ENCODE assay signal across 1 cellular context in the genomic region with DNA sequence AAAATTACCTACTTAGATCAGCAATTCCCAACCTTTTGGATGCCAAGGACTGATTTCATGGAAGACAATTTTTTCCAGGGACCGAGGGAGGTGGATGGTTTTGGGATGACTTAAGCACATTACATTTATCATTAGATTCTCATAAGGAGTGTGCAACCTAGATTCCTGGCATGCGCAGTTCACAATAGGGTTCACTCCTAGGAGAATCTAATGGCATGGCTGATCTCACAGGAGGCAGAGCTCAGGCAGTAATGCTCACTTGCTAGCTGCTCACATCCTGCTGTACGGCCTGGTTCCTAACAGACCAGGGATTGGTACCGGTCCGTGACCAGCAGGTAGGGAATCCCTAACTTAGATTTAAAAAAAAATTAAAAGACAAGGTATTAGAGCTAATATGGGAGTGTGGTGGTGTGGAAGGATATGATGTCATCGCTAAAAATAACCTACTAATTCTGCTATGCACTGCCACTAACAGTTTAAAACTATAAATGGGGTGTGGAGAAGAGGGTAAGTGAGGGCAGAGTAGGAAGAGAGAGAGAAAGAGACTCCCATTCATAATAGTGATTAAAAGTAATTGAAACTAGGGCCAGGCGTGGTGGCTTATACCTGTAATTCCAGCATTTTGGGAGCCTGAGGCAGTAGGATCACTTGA.
TF ChIP-seq lines count a peak whose summit lies in the region.

No MANE protein-coding gene starts in this region.

TF ChIP-seq in IMR-90, 13 proteins besides CTCF, POLR2A, EP300 and RAD21 (continued from another document):
- no peak for TF ChIP-seq MXI1 (IDR thresholded peaks at IDR 0.05; ENCODE audit: borderline replicate concordance, low read depth, low read length)
- TF ChIP-seq MAZ (IDR thresholded peaks at IDR 0.05; ENCODE audit: borderline replicate concordance, low read depth, low read length), result no peak
- TF ChIP-seq FOS (IDR thresholded peaks at IDR 0.05; ENCODE audit: low read depth, low read length), result no peak
- TF ChIP-seq SMC3 (IDR thresholded peaks at IDR 0.05; ENCODE audit: low read depth, low read length), result no peak
- no peak for TF ChIP-seq ELK1 (IDR thresholded peaks at IDR 0.05; ENCODE audit: borderline replicate concordance, low read depth, low read length)
- TF ChIP-seq MAFK (IDR thresholded peaks at IDR 0.05; ENCODE audit: low read depth, low read length), result no peak
- no peak for TF ChIP-seq USF2 (IDR thresholded peaks at IDR 0.05; ENCODE audit: low read depth, low read length)
- no peak for TF ChIP-seq CEBPB (IDR thresholded peaks at IDR 0.05; ENCODE audit: low read depth, low read length)
- TF ChIP-seq NFE2L2 (IDR thresholded peaks at IDR 0.05; ENCODE audit: low read depth, low read length), result no peak
